16 cellular contexts compared by ENCODE assay signal in the genomic region with DNA sequence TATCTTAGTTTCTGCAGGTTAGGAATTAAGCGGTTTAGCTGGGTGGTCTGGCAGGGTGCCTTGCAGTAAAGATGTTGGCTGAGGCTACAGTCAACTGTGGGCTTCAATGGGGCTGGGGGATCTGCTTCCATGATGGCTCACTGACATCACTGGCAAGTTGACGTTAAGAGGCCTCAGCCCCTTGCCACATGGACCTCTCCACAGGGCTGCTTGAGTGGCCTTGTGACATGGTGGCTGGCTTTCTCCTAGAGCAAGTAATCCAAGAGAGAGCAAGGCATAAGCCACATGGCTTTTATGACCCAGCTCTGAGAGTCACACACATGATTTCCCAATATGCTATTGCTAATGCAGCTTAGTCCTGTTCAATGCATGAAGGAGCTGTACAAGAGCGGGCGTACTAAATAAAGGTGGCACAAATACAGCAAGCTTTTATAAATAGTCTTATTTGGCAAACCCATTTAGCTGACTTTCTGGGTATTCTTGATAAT.
"Had no signal": no experiment of that assay in that cellular context is flagged by ENCODE, and none has a peak within 500 bp of the region (broad histone marks: within the 10 kb centered on the region; RNA-seq: fewer than 3 reads in every experiment).

No MANE protein-coding gene starts in this region.

- DNase-seq: activated CD4-positive, alpha-beta T cell treated with anti-CD3 and anti-CD28 coated beads for 36 hours; activated CD8-positive, alpha-beta memory T cell treated with anti-CD3 and anti-CD28 coated beads for 24 hours; activated naive CD4-positive, alpha-beta T cell treated with anti-CD3 and anti-CD28 coated beads, Interleukin-2, amount 10 ng/mL, durations not matched to agents 7 days and 5 days; activated T-cell treated with anti-CD3 and anti-CD28 coated beads for 4 hours; brain microvascular endothelial cell; left ventricle myocardium superior; mesendoderm; nephron progenitor cell; ovary; stimulated activated CD4-positive, alpha-beta T cell treated with anti-CD3 and anti-CD28 coated beads, Interleukin-15, amount 100 ng/mL, for 24 hours; stimulated activated CD4-positive, alpha-beta T cell treated with anti-CD3 and anti-CD28 coated beads, Interleukin-4, amount 100 ng/mL, for 24 hours; T-helper 9 cell had no signal

- H3K9me3 ChIP-seq: ovary, thoracic aorta had no signal

- H3K4me3 Mint-ChIP-seq: activated CD4-positive, alpha-beta T cell treated with anti-CD3 and anti-CD28 coated beads for 36 hours; activated naive CD4-positive, alpha-beta T cell treated with anti-CD3 and anti-CD28 coated beads, Interleukin-2, amount 10 ng/mL, durations not matched to agents 7 days and 5 days; nephron progenitor cell; stimulated activated naive CD8-positive, alpha-beta T cell treated with anti-CD3 and anti-CD28 coated beads, Interleukin-15, Interleukin-2, amounts not matched to agents 100 ng/mL and 50 ng/mL, for 24 hours had no signal

- H3K4me3 ChIP-seq: ovary, thoracic aorta had no signal

- H3K36me3 ChIP-seq: ovary had no signal

- H3K4me1 Mint-ChIP-seq: activated naive CD4-positive, alpha-beta T cell treated with anti-CD3 and anti-CD28 coated beads, Interleukin-2, amount 10 ng/mL, durations not matched to agents 7 days and 5 days had no signal

- H3K27me3 Mint-ChIP-seq: activated CD4-positive, alpha-beta T cell treated with anti-CD3 and anti-CD28 coated beads for 36 hours; activated naive CD4-positive, alpha-beta T cell treated with anti-CD3 and anti-CD28 coated beads, Interleukin-2, amount 10 ng/mL, durations not matched to agents 7 days and 5 days; stimulated activated naive CD8-positive, alpha-beta T cell treated with anti-CD3 and anti-CD28 coated beads, Interleukin-15, Interleukin-2, amounts not matched to agents 100 ng/mL and 50 ng/mL, for 24 hours had no signal

- ATAC-seq: activated CD4-positive, alpha-beta T cell treated with anti-CD3 and anti-CD28 coated beads for 36 hours; left ventricle myocardium superior had no signal

- H3K27ac Mint-ChIP-seq: activated CD4-positive, alpha-beta T cell treated with anti-CD3 and anti-CD28 coated beads for 36 hours; activated naive CD4-positive, alpha-beta T cell treated with anti-CD3 and anti-CD28 coated beads, Interleukin-2, amount 10 ng/mL, durations not matched to agents 7 days and 5 days; activated T-helper 2 cell treated with anti-CD3 and anti-CD28 coated beads, Interferon-gamma antibody, Interleukin-2, Interleukin-4, amounts not matched to agents 10 μg/mL and 5 μg/mL and 100 μg/mL, durations not matched to agents 14 hours and 24 hours and 36 hours; nephron progenitor cell; stimulated activated naive CD8-positive, alpha-beta T cell treated with anti-CD3 and anti-CD28 coated beads, Interleukin-15, Interleukin-2, amounts not matched to agents 100 ng/mL and 50 ng/mL, for 24 hours had no signal

- H3K27me3 ChIP-seq: brain microvascular endothelial cell, ovary had no signal

- H3K27ac ChIP-seq: brain microvascular endothelial cell, ovary, thoracic aorta, VCaP had no signal
